8 cellular contexts compared by ENCODE assay signal in genomic region chr9:128150594-128151342, GRCh38. TPM values are rescaled to one million over a fixed set of nuclear protein-coding genes. Genes with fewer than 3 reads are reported as not detected.
DNase-seq lines count a peak whose midpoint lies in the region; ATAC-seq and TF ChIP-seq lines count a peak whose summit lies in the region.

No MANE protein-coding gene starts in this region.

- ATAC-seq in naive B cell (ENCODE audit: low read depth in 2 of 2) (peak; percentile 35 to 40), left lobe of liver (no peak), HG03439 (IDR thresholded peaks at IDR 0.05; ENCODE audit: unreplicated experiment) (no peak)

- peak; percentile 73 for DNase-seq in Calu3
- peak; percentile 36 for DNase-seq in KBM-7
- DNase-seq in chondrocyte (ENCODE audit: low spot score): peak; percentile 90
- no peak for DNase-seq in naive B cell
- no peak for DNase-seq in left lobe of liver (ENCODE audit: low spot score)
- no peak for DNase-seq in NCI-H1417 (lab: John Stamatoyannopoulos, UW)
- DNase-seq in SIG-M5 treated with dmso at 0.1 percent for 504 hours (lab: John Stamatoyannopoulos, UW; ENCODE audit: unreplicated experiment): no peak

- CTCF ChIA-PET in Calu3 (lab: Charles Lee): interaction anchor here (2.6 kb wide), 1 partner anchor 26 kb away, joined by 6 read pairs; no protein-coding TSS in a partner anchor

- intact Hi-C loops in Calu3 (cut with micrococcal nuclease; ENCODE audit: unreplicated experiment): no loop called here

- H3K9me3 Mint-ChIP-seq in Calu3 (ENCODE audit: low read depth, unreplicated experiment): no peaks in the 10 kb centered on the region
- H3K9me3 Mint-ChIP-seq in chondrocyte (ENCODE audit: low read depth): no peaks in the 10 kb centered on the region
- H3K9me3 Mint-ChIP-seq in naive B cell: no peaks in the 10 kb centered on the region

- in situ Hi-C loops in KBM-7 (cut with MboI; ENCODE audit: low pct_unique_long_range_greater_than_20kb, low sequenced_read_pairs): no loop called here

- BruUV-seq in Calu3 (replicated peaks; lab: Mats Ljungman, UMichigan): no TSS peak

- TF ChIP-seq CTCF in Calu3 (IDR thresholded peaks at IDR 0.05; ENCODE audit: unreplicated experiment) (peak; percentile 35), chondrocyte (IDR thresholded peaks at IDR 0.05) (peak; percentile 28)

- H3K27me3 Mint-ChIP-seq in Calu3 (ENCODE audit: unreplicated experiment) (peaks cover 11% of the 10 kb centered on the region), chondrocyte (ENCODE audit: low read depth) (no peaks in the 10 kb centered on the region), naive B cell (peaks cover 0 to 10% (median 0%) of the 10 kb centered on the region in 3 donors)

- H3K27ac Mint-ChIP-seq in Calu3 (ENCODE audit: unreplicated experiment) (peak overlapping the region; percentile 100), chondrocyte (ENCODE audit: unreplicated experiment) (no peak overlapping the region), naive B cell (peak overlapping the region in 3 of 6 donors; percentile 24 to 67 (median 42))

- H3K4me3 Mint-ChIP-seq in Calu3 (ENCODE audit: low read depth, unreplicated experiment): peak overlapping the region; percentile 89
- no peak overlapping the region for H3K4me3 Mint-ChIP-seq in chondrocyte (ENCODE audit: unreplicated experiment)
- no peak overlapping the region for H3K4me3 Mint-ChIP-seq in naive B cell

- H3K4me1 Mint-ChIP-seq in Calu3 (ENCODE audit: low read depth, unreplicated experiment): peaks cover 34% of the 10 kb centered on the region
- peaks cover 4% of the 10 kb centered on the region for H3K4me1 Mint-ChIP-seq in chondrocyte (ENCODE audit: low read depth)
- peaks cover 0 to 6% (median 0%) of the 10 kb centered on the region in 3 donors for H3K4me1 Mint-ChIP-seq in naive B cell

- H3K36me3 Mint-ChIP-seq in Calu3 (ENCODE audit: insufficient read depth, unreplicated experiment) (peaks cover 80% of the 10 kb centered on the region), chondrocyte (ENCODE audit: low read depth) (no peaks in the 10 kb centered on the region), naive B cell (no peaks in the 10 kb centered on the region)

RNA-seq across cellular contexts. Expression of gene LCN2, which starts 1.5 kb away (rescaled TPM):
- total RNA-seq in Calu3 (2022) (2,733 and 4,208 TPM in 2 replicates), chondrocyte (not detected in 3 replicates), left lobe of liver (2.7 TPM)
- polyA plus RNA-seq in naive B cell (ENCODE audit: low read depth in 6 of 6): 1 to 10 TPM in 2 of 6 donors, under 1 TPM in 1, not detected in 3; 0.44 to 1.2 (median 1.2) TPM

RNA-seq across cellular contexts. Expression of gene BBLN, which starts 9.3 kb away (rescaled TPM):
- total RNA-seq in Calu3 (2022) (77.6 and 82.3 TPM in 2 replicates), chondrocyte (78.8 to 85.3 TPM (median 80.2 TPM) in 3 replicates), left lobe of liver (20.8 TPM)
- 10 to 100 TPM; 74.7 to 98.3 (median 93.5) TPM for polyA plus RNA-seq in naive B cell (ENCODE audit: low read depth in 6 of 6)

RNA-seq across cellular contexts. Expression of gene PTGES2, which starts 23.2 kb away (rescaled TPM):
- total RNA-seq in Calu3 (2022) (121 and 137 TPM in 2 replicates), chondrocyte (43.5 to 53.6 TPM (median 49.3 TPM) in 3 replicates), left lobe of liver (35.8 TPM)
- polyA plus RNA-seq in naive B cell (ENCODE audit: low read depth in 6 of 6): 10 to 100 TPM; 31.1 to 63.8 (median 40.8) TPM

RNA-seq across cellular contexts. Expression of gene CIZ1, which starts 40.6 kb away (rescaled TPM):
- 85.8 and 93.7 TPM in 2 replicates for total RNA-seq in Calu3 (2022)
- total RNA-seq in chondrocyte: 130 to 147 TPM (median 140 TPM) in 3 replicates
- polyA plus RNA-seq in naive B cell (ENCODE audit: low read depth in 6 of 6): 10 to 100 TPM in 2 of 6 donors, 1 to 10 TPM in 4; 5.6 to 34.6 (median 9.9) TPM
- 28.1 TPM for total RNA-seq in left lobe of liver

RNA-seq across cellular contexts. Expression of gene DNM1, which starts 52.4 kb away (rescaled TPM):
- 30.8 and 40.0 TPM in 2 replicates for total RNA-seq in Calu3 (2022)
- 87.0 to 127 TPM (median 91.9 TPM) in 3 replicates for total RNA-seq in chondrocyte
- polyA plus RNA-seq in naive B cell (ENCODE audit: low read depth in 6 of 6): under 1 TPM in 4 of 6 donors, not detected in 2; 0.15 to 0.49 (median 0.20) TPM
- 3.7 TPM for total RNA-seq in left lobe of liver

Comparison
In these comparisons a context has a peak if more than half of its experiments do, and no peak if none do; other contexts are left out.
1. DNase-seq: peak in Calu3 (single experiment), KBM-7 (single experiment) and chondrocyte (single experiment); none in naive B cell (single experiment), left lobe of liver (single experiment), NCI-H1417 (0 of 3) and SIG-M5 treated with dmso at 0.1 percent for 504 hours (single experiment).
2. ATAC-seq: peak in naive B cell (2 of 2); none in left lobe of liver (single experiment) and HG03439 (single experiment).
3. RNA of gene LCN2, which starts 1.5 kb away (total RNA-seq): 2,733 to 4,208 TPM in Calu3; 2.7 TPM in left lobe of liver (single experiment) and not detected in chondrocyte; every median in the first group is over 100 times any median in the second.